In genomic region chr6:137571854-137572253, GRCh38 we compare ENCODE assay signal across 8 cellular contexts.
DNase-seq lines count a peak whose midpoint lies in the region; FAIRE-seq and TF ChIP-seq lines count a peak whose summit lies in the region.

No MANE protein-coding gene starts in this region.

- no peaks in the 10 kb centered on the region for H3K9me3 ChIP-seq in cardiac muscle cell (ENCODE audit: low read depth)

- DNase-seq in cardiac muscle cell (ENCODE audit: low read depth in 1 of 2, low spot score in 1 of 2) = peak; percentile 24 to 26
- no peak for DNase-seq in cardiac septum (ENCODE audit: low spot score)
- peak; percentile 27 for DNase-seq in HT1080 (ENCODE audit: low read depth)
- DNase-seq in activated CD4-positive, alpha-beta T cell treated with anti-CD3 and anti-CD28 coated beads for 24 hours (ENCODE audit: low read depth in 2 of 2) = peak; percentile 46 to 56
- DNase-seq in effector CD4-positive, alpha-beta T cell = peak; percentile 53
- DNase-seq in renal cortical epithelial cell (ENCODE audit: low read depth) = peak; percentile 34
- DNase-seq in DMS79 treated with DMSO at 0.1 percent for 48 hours (lab: John Stamatoyannopoulos, UW) = no peak
- DNase-seq in H54 (ENCODE audit: insufficient read length, low spot score) = no peak

- no peaks in the 10 kb centered on the region for H3K27me3 ChIP-seq in cardiac muscle cell

- TF ChIP-seq POLR2A in H54 (IDR thresholded peaks at IDR 0.05; ENCODE audit: low read depth, low read length) = no peak

- intact Hi-C loops in cardiac septum (cut with DNase I) = no loop called here

- no peak overlapping the region for H3K4me3 ChIP-seq in cardiac muscle cell

- H3K4me1 ChIP-seq in cardiac muscle cell (ENCODE audit: low read depth) = no peaks in the 10 kb centered on the region

- FAIRE-seq in H54 (lab: Jason Lieb, UNC) = no peak

- H3K36me3 ChIP-seq in cardiac muscle cell = no peaks in the 10 kb centered on the region

- no peak overlapping the region for H3K27ac ChIP-seq in cardiac muscle cell

- TF ChIP-seq CTCF in cardiac muscle cell (IDR thresholded peaks at IDR 0.05; ENCODE audit: low read depth, low read length) = peak; percentile 61

Comparison
In these comparisons a context has a peak if more than half of its experiments do, and no peak if none do; other contexts are left out.
1. DNase-seq: peak in cardiac muscle cell (2 of 2), HT1080 (single experiment), activated CD4-positive, alpha-beta T cell treated with anti-CD3 and anti-CD28 coated beads for 24 hours (2 of 2), effector CD4-positive, alpha-beta T cell (single experiment) and renal cortical epithelial cell (single experiment); none in cardiac septum (single experiment), DMS79 treated with DMSO at 0.1 percent for 48 hours (single experiment) and H54 (single experiment).